ENCODE assay signal across 11 cellular contexts in the genomic region with DNA sequence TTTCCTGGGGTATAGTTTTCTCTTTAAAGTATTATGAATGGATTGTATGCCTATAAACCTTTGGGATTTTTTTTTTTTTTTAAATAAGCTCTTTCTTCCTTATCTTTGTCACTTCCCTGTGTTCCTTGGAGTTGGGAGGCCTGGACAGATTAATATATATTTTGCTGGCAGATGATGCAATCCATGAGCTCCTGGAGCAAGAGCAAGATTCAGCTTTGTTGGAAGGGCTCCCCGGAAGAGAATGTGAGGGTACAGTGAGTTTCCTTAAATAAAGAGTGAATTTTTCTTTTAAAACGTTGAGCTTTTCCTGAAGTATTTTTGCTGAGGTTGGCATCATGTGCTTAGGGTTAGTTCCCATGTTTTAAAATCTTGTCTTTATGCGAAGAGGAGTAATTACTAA.
"Had no signal": no experiment of that assay in that cellular context is flagged by ENCODE, and none has a peak within 500 bp of the region (broad histone marks: within the 10 kb centered on the region; RNA-seq: fewer than 3 reads in every experiment).

No MANE protein-coding gene starts in this region.

- H3K9me3 ChIP-seq: tibial artery, vagina had no signal

- H3K36me3 ChIP-seq: tibial artery, vagina had no signal

- ATAC-seq: left ventricle myocardium superior; natural killer cell treated with Interleukin-12 subunit alpha and Interleukin-12 subunit beta and Interleukin-15 and Interleukin-18, amount 100 ng/mL, for 72 hours; stimulated activated effector memory CD8-positive, alpha-beta T cell treated with anti-CD3 and anti-CD28 coated beads, Interleukin-12 subunit alpha, Interleukin-12 subunit beta, amount 100 ng/mL, for 72 hours had no signal

- DNase-seq: activated CD4-positive, alpha-beta T cell treated with anti-CD3 and anti-CD28 coated beads, Interleukin-2, amount 10 ng/mL, durations not matched to agents 7 days and 5 days; activated naive CD8-positive, alpha-beta T cell treated with anti-CD3 and anti-CD28 coated beads, Interleukin-2, amount 10 ng/mL, durations not matched to agents 7 days and 5 days; aorta; foreskin melanocyte; kidney glomerular epithelial cell; left ventricle myocardium superior; mesendoderm; tibial artery had no signal

- H3K4me1 ChIP-seq: vagina had no signal

- H3K4me3 ChIP-seq: tibial artery, vagina had no signal

- H3K27me3 ChIP-seq: tibial artery, vagina had no signal

- H3K27ac ChIP-seq: tibial artery, vagina had no signal
